In genomic region chr2:174787485-174788205, GRCh38 we compare ENCODE assay signal across 8 cellular contexts. TPM values are rescaled to one million over a fixed set of nuclear protein-coding genes. Genes with fewer than 3 reads are reported as not detected.
DNase-seq lines count a peak whose midpoint lies in the region; ATAC-seq and TF ChIP-seq lines count a peak whose summit lies in the region.

No MANE protein-coding gene starts in this region.

- DNase-seq in DND-41 (no peak), NAMALWA (ENCODE audit: low spot score) (peak; percentile 13), dedifferentiated amniotic fluid mesenchymal stem cell (ENCODE audit: extremely low spot score) (peak; percentile 99), Karpas-422 (no peak), A673 (ENCODE audit: low spot score) (no peak)

- no peak overlapping the region for H3K27ac ChIP-seq in DND-41 (ENCODE audit: low read length)
- no peak overlapping the region for H3K27ac ChIP-seq in Karpas-422 (ENCODE audit: low read length)
- no peak overlapping the region for H3K27ac ChIP-seq in A673 (ENCODE audit: low read depth, low read length, poor library complexity, severe bottlenecking)

- no peak overlapping the region for H3K4me2 ChIP-seq in DND-41 (ENCODE audit: insufficient read depth, low read length)
- H3K4me2 ChIP-seq in Karpas-422 (ENCODE audit: low read depth, low read length, poor library complexity, severe bottlenecking), result no peak overlapping the region

- H3K4me1 Mint-ChIP-seq in nephron, result peaks cover 22% of the 10 kb centered on the region

- H3K4me3 ChIP-seq in DND-41 (ENCODE audit: low read depth in 1 of 2, low read length in 2 of 2), result no peak overlapping the region
- H3K4me3 ChIP-seq in Karpas-422 (ENCODE audit: low read length), result no peak overlapping the region
- H3K4me3 ChIP-seq in A673 (ENCODE audit: low read depth, low read length, poor library complexity, severe bottlenecking), result no peak overlapping the region

- no peaks in the 10 kb centered on the region for H3K9me3 Mint-ChIP-seq in nephron

- no peaks in the 10 kb centered on the region for H3K36me3 Mint-ChIP-seq in nephron (ENCODE audit: low read depth)

- ATAC-seq in DND-41 (ENCODE audit: insufficient read depth, low read depth) (peak; percentile 47), GM21786 (IDR thresholded peaks at IDR 0.05; ENCODE audit: unreplicated experiment) (no peak), GM19324 (IDR thresholded peaks at IDR 0.05; ENCODE audit: low FRiP score, unreplicated experiment) (no peak)

- no peaks in the 10 kb centered on the region for H3K9me2 ChIP-seq in Karpas-422 (replicated peaks; ENCODE audit: insufficient read depth, low read length)

- no peak overlapping the region for H3K4me3 Mint-ChIP-seq in nephron

- H3K9ac ChIP-seq in DND-41 (ENCODE audit: low read depth, low read length) (no peak overlapping the region), Karpas-422 (ENCODE audit: low read length) (no peak overlapping the region)

- CTCF ChIA-PET in A673 (lab: Charles Lee), result no interaction called here

- H3K27ac Mint-ChIP-seq in nephron, result peak overlapping the region in 2 of 3 experiments; percentile 55 to 57

- no peak for TF ChIP-seq CTCF in DND-41 (IDR thresholded peaks at IDR 0.05; ENCODE audit: borderline replicate concordance, extremely low read depth, low read length, poor library complexity, severe bottlenecking)
- no peak for TF ChIP-seq CTCF in nephron (IDR thresholded peaks at IDR 0.05; ENCODE audit: unreplicated experiment in 3 of 3)
- no peak for TF ChIP-seq CTCF in A673 (conservative IDR thresholded peaks at IDR 0.05; ENCODE audit: low read depth, low read length)

- no peaks in the 10 kb centered on the region for H3K79me2 ChIP-seq in DND-41 (ENCODE audit: insufficient read depth, low read length)
- H3K79me2 ChIP-seq in Karpas-422 (ENCODE audit: low read length), result no peaks in the 10 kb centered on the region

- no peaks in the 10 kb centered on the region for H3K27me3 Mint-ChIP-seq in nephron (ENCODE audit: low read depth)

- H3K36me3 ChIP-seq in DND-41 (ENCODE audit: insufficient read depth, low read length) (no peaks in the 10 kb centered on the region), Karpas-422 (ENCODE audit: insufficient read depth, low read length) (no peaks in the 10 kb centered on the region), A673 (ENCODE audit: insufficient read depth, low read length, poor library complexity, severe bottlenecking) (no peaks in the 10 kb centered on the region)

- H2AFZ ChIP-seq in DND-41 (ENCODE audit: low read depth, low read length), result no peak overlapping the region
- H2AFZ ChIP-seq in Karpas-422 (ENCODE audit: low read length), result no peak overlapping the region; the same call in 1 of the 2 replicates

- BruUV-seq in A673 (replicated peaks; lab: Mats Ljungman, UMichigan), result no TSS peak

- intact Hi-C loops in A673 (cut with micrococcal nuclease; ENCODE audit: unreplicated experiment), result no loop called here

- H3K4me1 ChIP-seq in DND-41 (ENCODE audit: insufficient read depth, low read length), result no peaks in the 10 kb centered on the region
- H3K4me1 ChIP-seq in Karpas-422 (ENCODE audit: low read length), result no peaks in the 10 kb centered on the region
- no peaks in the 10 kb centered on the region for H3K4me1 ChIP-seq in A673 (ENCODE audit: insufficient read depth, low read length, poor library complexity, severe bottlenecking)

- POLR2A ChIA-PET in A673 (lab: Charles Lee; ENCODE audit: low non-redundant PET), result no interaction called here

- no peaks in the 10 kb centered on the region for H3K9me3 ChIP-seq in DND-41 (ENCODE audit: insufficient read depth, low read length, severe bottlenecking)
- no peaks in the 10 kb centered on the region for H3K9me3 ChIP-seq in Karpas-422 (ENCODE audit: low read length)
- H3K9me3 ChIP-seq in A673 (ENCODE audit: low read depth, low read length, poor library complexity, severe bottlenecking), result no peaks in the 10 kb centered on the region

- H3K27me3 ChIP-seq in DND-41 (ENCODE audit: insufficient read depth, low read length, poor library complexity) (peaks cover 4% of the 10 kb centered on the region), Karpas-422 (ENCODE audit: low read length) (no peaks in the 10 kb centered on the region), A673 (replicated peaks; ENCODE audit: insufficient read depth, low read depth, low read length, poor library complexity) (no peaks in the 10 kb centered on the region)

- H4K20me1 ChIP-seq in DND-41 (ENCODE audit: insufficient read depth, low read length), result no peaks in the 10 kb centered on the region
- no peaks in the 10 kb centered on the region for H4K20me1 ChIP-seq in Karpas-422 (ENCODE audit: insufficient read depth, low read depth, low read length)

RNA-seq across cellular contexts. Expression of gene CHRNA1, which starts 23.4 kb away (rescaled TPM):
- total RNA-seq in Karpas-422 (2014; rRNA removed; shearing (Covaris generic); ENCODE audit: low replicate concordance), result not detected in 2 replicates
- not detected in 2 replicates for total RNA-seq in A673 (2021)

Comparison
In these comparisons a context has a peak if more than half of its experiments do, and no peak if none do; other contexts are left out.
1. DNase-seq: peak in NAMALWA (single experiment) and dedifferentiated amniotic fluid mesenchymal stem cell (single experiment); none in DND-41 (single experiment), Karpas-422 (single experiment) and A673 (single experiment).